In the genomic region with DNA sequence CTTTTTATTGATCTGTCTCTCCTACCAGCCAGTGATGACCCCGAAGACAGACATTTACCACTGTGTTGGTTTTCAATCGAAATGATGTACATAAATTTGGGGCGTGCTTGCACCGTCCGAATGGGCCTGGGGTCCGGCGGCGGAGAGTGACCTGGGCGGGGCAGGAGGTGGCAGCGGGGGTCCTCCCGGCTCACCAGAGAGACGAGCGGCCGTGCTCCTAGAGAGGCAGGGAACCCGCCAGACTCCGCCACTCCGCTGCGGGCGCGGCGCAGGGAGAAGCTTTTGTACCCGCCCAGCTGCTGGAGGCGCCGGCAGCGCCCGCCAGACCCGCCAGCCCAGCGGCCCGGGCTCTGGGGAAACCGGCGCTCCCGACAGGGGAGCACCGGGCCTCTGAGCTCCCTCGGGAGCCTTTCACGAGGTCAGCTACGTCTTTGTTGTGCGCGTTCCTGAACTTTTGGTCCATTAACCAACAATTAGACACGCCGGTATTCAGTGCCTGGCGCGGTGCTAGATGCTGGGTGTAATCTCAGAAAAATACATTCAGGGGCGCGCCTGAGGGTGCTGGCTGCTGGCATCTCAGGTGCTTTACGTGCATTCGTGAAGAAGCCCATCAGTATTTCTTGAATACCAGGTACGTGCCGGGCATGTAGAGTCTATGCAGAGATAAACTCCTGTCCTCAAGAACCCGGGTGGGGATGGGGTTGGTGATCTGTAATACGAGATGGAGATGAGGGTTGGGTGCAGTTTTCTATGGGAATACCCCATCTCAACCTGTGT, we compare ENCODE assay signal across 1 cellular context.
A peak's percentile ranks its signal among the peaks of the same experiment; 100 is the strongest.
TF ChIP-seq lines count a peak whose summit lies in the region.

A gene with protein sequence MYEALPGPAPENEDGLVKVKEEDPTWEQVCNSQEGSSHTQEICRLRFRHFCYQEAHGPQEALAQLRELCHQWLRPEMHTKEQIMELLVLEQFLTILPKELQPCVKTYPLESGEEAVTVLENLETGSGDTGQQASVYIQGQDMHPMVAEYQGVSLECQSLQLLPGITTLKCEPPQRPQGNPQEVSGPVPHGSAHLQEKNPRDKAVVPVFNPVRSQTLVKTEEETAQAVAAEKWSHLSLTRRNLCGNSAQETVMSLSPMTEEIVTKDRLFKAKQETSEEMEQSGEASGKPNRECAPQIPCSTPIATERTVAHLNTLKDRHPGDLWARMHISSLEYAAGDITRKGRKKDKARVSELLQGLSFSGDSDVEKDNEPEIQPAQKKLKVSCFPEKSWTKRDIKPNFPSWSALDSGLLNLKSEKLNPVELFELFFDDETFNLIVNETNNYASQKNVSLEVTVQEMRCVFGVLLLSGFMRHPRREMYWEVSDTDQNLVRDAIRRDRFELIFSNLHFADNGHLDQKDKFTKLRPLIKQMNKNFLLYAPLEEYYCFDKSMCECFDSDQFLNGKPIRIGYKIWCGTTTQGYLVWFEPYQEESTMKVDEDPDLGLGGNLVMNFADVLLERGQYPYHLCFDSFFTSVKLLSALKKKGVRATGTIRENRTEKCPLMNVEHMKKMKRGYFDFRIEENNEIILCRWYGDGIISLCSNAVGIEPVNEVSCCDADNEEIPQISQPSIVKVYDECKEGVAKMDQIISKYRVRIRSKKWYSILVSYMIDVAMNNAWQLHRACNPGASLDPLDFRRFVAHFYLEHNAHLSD (plus strand): TSS at position 285 of the 777 bp plus-strand sequence. CDS start 2,242 bp downstream, outside the sequence.

TF ChIP-seq in K562, 482 proteins besides CTCF, POLR2A, EP300 and RAD21 (continued from another document and continues in another):
- TF ChIP-seq, protein P1, sequence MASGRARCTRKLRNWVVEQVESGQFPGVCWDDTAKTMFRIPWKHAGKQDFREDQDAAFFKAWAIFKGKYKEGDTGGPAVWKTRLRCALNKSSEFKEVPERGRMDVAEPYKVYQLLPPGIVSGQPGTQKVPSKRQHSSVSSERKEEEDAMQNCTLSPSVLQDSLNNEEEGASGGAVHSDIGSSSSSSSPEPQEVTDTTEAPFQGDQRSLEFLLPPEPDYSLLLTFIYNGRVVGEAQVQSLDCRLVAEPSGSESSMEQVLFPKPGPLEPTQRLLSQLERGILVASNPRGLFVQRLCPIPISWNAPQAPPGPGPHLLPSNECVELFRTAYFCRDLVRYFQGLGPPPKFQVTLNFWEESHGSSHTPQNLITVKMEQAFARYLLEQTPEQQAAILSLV (tag; IDR thresholded peaks at IDR 0.05) = no peak
- TF ChIP-seq, protein P2, sequence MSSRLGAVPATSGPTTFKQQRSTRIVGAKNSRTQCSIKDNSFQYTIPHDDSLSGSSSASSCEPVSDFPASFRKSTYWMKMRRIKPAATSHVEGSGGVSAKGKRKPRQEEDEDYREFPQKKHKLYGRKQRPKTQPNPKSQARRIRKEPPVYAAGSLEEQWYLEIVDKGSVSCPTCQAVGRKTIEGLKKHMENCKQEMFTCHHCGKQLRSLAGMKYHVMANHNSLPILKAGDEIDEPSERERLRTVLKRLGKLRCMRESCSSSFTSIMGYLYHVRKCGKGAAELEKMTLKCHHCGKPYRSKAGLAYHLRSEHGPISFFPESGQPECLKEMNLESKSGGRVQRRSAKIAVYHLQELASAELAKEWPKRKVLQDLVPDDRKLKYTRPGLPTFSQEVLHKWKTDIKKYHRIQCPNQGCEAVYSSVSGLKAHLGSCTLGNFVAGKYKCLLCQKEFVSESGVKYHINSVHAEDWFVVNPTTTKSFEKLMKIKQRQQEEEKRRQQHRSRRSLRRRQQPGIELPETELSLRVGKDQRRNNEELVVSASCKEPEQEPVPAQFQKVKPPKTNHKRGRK (tag; IDR thresholded peaks at IDR 0.05) = no peak
- TF ChIP-seq HCFC1 (IDR thresholded peaks at IDR 0.05; ENCODE audit: low read depth, low read length) = peak; percentile 64; the same call in 1 of the 2 replicates
- TF ChIP-seq ATF7 (IDR thresholded peaks at IDR 0.05) = peak; percentile 65
- no peak for TF ChIP-seq RBM14 (IDR thresholded peaks at IDR 0.05; ENCODE audit: borderline replicate concordance, insufficient read depth, low read depth, low read length)
- TF ChIP-seq, protein P3, sequence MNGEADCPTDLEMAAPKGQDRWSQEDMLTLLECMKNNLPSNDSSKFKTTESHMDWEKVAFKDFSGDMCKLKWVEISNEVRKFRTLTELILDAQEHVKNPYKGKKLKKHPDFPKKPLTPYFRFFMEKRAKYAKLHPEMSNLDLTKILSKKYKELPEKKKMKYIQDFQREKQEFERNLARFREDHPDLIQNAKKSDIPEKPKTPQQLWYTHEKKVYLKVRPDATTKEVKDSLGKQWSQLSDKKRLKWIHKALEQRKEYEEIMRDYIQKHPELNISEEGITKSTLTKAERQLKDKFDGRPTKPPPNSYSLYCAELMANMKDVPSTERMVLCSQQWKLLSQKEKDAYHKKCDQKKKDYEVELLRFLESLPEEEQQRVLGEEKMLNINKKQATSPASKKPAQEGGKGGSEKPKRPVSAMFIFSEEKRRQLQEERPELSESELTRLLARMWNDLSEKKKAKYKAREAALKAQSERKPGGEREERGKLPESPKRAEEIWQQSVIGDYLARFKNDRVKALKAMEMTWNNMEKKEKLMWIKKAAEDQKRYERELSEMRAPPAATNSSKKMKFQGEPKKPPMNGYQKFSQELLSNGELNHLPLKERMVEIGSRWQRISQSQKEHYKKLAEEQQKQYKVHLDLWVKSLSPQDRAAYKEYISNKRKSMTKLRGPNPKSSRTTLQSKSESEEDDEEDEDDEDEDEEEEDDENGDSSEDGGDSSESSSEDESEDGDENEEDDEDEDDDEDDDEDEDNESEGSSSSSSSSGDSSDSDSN (IDR thresholded peaks at IDR 0.05; ENCODE audit: borderline replicate concordance in 1 of 2, low read depth in 2 of 2, low read length in 2 of 2) = peak; percentile 86 to 92; a peak in 3 of 4 replicates
- TF ChIP-seq ZNF239 (CRISPR knock-in tag; IDR thresholded peaks at IDR 0.05) = no peak
- TF ChIP-seq FOXJ3 (CRISPR knock-in tag; IDR thresholded peaks at IDR 0.05) = no peak
- TF ChIP-seq CHCHD3 (CRISPR knock-in tag; IDR thresholded peaks at IDR 0.05) = no peak
- TF ChIP-seq RHOXF2B (CRISPR knock-in tag; conservative IDR thresholded peaks at IDR 0.05) = no peak
- TF ChIP-seq BRCA1 (IDR thresholded peaks at IDR 0.05) = no peak
- TF ChIP-seq BRCA1 (CRISPR knock-in tag; IDR thresholded peaks at IDR 0.05) = no peak
- no peak for TF ChIP-seq DNMT1 (IDR thresholded peaks at IDR 0.05)
- TF ChIP-seq, protein P4, sequence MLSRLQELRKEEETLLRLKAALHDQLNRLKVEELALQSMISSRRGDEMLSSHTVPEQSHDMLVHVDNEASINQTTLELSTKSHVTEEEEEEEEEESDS (CRISPR knock-in tag; IDR thresholded peaks at IDR 0.05) = no peak
- TF ChIP-seq PHB2 (IDR thresholded peaks at IDR 0.05; ENCODE audit: low read depth) = no peak
- no peak for TF ChIP-seq NR3C1 (CRISPR knock-in tag; IDR thresholded peaks at IDR 0.05)
- TF ChIP-seq ZKSCAN1 (IDR thresholded peaks at IDR 0.05; ENCODE audit: low read depth, low read length) = no peak
- TF ChIP-seq ZNF583 (CRISPR knock-in tag; IDR thresholded peaks at IDR 0.05) = no peak
- TF ChIP-seq CREBBP (IDR thresholded peaks at IDR 0.05; ENCODE audit: low read depth, low read length) = no peak
- no peak for TF ChIP-seq ZNF133 (CRISPR knock-in tag; IDR thresholded peaks at IDR 0.05)
- TF ChIP-seq GATAD2B (IDR thresholded peaks at IDR 0.05; ENCODE audit: borderline replicate concordance) = no peak
- no peak for TF ChIP-seq PYGO2 (tag; IDR thresholded peaks at IDR 0.05)
- TF ChIP-seq, protein P5, sequence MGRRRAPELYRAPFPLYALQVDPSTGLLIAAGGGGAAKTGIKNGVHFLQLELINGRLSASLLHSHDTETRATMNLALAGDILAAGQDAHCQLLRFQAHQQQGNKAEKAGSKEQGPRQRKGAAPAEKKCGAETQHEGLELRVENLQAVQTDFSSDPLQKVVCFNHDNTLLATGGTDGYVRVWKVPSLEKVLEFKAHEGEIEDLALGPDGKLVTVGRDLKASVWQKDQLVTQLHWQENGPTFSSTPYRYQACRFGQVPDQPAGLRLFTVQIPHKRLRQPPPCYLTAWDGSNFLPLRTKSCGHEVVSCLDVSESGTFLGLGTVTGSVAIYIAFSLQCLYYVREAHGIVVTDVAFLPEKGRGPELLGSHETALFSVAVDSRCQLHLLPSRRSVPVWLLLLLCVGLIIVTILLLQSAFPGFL (CRISPR knock-in tag; IDR thresholded peaks at IDR 0.05) = 0 out of 2 replicates have a peak, but pooled peaks have one; percentile 70
- TF ChIP-seq HDAC8 (tag; IDR thresholded peaks at IDR 0.05) = no peak
- TF ChIP-seq RNF2 (IDR thresholded peaks at IDR 0.05) = no peak
- TF ChIP-seq SP2 (IDR thresholded peaks at IDR 0.05; ENCODE audit: extremely low read depth, low read depth, low read length, poor library complexity, severe bottlenecking) = peak; percentile 90
- TF ChIP-seq HDAC3 (IDR thresholded peaks at IDR 0.05; ENCODE audit: borderline replicate concordance, partially characterized antibody) = no peak
- TF ChIP-seq EHMT2 (IDR thresholded peaks at IDR 0.05) = no peak
- TF ChIP-seq SIN3B (IDR thresholded peaks at IDR 0.05; ENCODE audit: low read depth) = 0 out of 2 replicates have a peak, but pooled peaks have one; percentile 19
- TF ChIP-seq CTBP1 (IDR thresholded peaks at IDR 0.05; ENCODE audit: borderline replicate concordance) = peak; percentile 74; the same call in 1 of the 2 replicates
- TF ChIP-seq, protein P6, sequence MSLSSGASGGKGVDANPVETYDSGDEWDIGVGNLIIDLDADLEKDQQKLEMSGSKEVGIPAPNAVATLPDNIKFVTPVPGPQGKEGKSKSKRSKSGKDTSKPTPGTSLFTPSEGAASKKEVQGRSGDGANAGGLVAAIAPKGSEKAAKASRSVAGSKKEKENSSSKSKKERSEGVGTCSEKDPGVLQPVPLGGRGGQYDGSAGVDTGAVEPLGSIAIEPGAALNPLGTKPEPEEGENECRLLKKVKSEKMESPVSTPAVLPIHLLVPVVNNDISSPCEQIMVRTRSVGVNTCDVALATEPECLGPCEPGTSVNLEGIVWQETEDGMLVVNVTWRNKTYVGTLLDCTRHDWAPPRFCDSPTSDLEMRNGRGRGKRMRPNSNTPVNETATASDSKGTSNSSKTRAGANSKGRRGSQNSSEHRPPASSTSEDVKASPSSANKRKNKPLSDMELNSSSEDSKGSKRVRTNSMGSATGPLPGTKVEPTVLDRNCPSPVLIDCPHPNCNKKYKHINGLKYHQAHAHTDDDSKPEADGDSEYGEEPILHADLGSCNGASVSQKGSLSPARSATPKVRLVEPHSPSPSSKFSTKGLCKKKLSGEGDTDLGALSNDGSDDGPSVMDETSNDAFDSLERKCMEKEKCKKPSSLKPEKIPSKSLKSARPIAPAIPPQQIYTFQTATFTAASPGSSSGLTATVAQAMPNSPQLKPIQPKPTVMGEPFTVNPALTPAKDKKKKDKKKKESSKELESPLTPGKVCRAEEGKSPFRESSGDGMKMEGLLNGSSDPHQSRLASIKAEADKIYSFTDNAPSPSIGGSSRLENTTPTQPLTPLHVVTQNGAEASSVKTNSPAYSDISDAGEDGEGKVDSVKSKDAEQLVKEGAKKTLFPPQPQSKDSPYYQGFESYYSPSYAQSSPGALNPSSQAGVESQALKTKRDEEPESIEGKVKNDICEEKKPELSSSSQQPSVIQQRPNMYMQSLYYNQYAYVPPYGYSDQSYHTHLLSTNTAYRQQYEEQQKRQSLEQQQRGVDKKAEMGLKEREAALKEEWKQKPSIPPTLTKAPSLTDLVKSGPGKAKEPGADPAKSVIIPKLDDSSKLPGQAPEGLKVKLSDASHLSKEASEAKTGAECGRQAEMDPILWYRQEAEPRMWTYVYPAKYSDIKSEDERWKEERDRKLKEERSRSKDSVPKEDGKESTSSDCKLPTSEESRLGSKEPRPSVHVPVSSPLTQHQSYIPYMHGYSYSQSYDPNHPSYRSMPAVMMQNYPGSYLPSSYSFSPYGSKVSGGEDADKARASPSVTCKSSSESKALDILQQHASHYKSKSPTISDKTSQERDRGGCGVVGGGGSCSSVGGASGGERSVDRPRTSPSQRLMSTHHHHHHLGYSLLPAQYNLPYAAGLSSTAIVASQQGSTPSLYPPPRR (CRISPR knock-in tag; IDR thresholded peaks at IDR 0.05; ENCODE audit: borderline replicate concordance) = no peak; the same call in 1 of the 2 replicates
- TF ChIP-seq, protein P7, sequence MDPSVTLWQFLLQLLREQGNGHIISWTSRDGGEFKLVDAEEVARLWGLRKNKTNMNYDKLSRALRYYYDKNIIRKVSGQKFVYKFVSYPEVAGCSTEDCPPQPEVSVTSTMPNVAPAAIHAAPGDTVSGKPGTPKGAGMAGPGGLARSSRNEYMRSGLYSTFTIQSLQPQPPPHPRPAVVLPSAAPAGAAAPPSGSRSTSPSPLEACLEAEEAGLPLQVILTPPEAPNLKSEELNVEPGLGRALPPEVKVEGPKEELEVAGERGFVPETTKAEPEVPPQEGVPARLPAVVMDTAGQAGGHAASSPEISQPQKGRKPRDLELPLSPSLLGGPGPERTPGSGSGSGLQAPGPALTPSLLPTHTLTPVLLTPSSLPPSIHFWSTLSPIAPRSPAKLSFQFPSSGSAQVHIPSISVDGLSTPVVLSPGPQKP (CRISPR knock-in tag; IDR thresholded peaks at IDR 0.05) = no peak
- peak; percentile 67 for TF ChIP-seq U2AF1 (optimal IDR thresholded peaks at IDR 0.05; ENCODE audit: low read depth, low read length)
- TF ChIP-seq POLR3A (IDR thresholded peaks at IDR 0.05; ENCODE audit: borderline replicate concordance, extremely low read depth, insufficient read depth, insufficient read length) = no peak
- TF ChIP-seq, protein P8, sequence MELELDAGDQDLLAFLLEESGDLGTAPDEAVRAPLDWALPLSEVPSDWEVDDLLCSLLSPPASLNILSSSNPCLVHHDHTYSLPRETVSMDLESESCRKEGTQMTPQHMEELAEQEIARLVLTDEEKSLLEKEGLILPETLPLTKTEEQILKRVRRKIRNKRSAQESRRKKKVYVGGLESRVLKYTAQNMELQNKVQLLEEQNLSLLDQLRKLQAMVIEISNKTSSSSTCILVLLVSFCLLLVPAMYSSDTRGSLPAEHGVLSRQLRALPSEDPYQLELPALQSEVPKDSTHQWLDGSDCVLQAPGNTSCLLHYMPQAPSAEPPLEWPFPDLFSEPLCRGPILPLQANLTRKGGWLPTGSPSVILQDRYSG (tag; conservative IDR thresholded peaks at IDR 0.05; ENCODE audit: low read depth) = no peak
- TF ChIP-seq, protein P9, sequence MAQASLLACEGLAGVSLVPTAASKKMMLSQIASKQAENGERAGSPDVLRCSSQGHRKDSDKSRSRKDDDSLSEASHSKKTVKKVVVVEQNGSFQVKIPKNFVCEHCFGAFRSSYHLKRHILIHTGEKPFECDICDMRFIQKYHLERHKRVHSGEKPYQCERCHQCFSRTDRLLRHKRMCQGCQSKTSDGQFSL (CRISPR knock-in tag; IDR thresholded peaks at IDR 0.05) = no peak
- TF ChIP-seq, protein P9 (tag; IDR thresholded peaks at IDR 0.05) = no peak
- no peak for TF ChIP-seq PTTG1 (tag; IDR thresholded peaks at IDR 0.05; ENCODE audit: low read depth)
- no peak for TF ChIP-seq CBFB (CRISPR knock-in tag; IDR thresholded peaks at IDR 0.05)
- no peak for TF ChIP-seq ETV1 (tag; conservative IDR thresholded peaks at IDR 0.05; ENCODE audit: low read depth)
- TF ChIP-seq POLR3G (IDR thresholded peaks at IDR 0.05; ENCODE audit: extremely low read depth, insufficient read length, insufficient replicate concordance) = no peak
